In genomic region chr1:86335906-86336305, GRCh38 we compare ENCODE assay signal across 23 cellular contexts.
"Had no signal": no experiment of that assay in that cellular context is flagged by ENCODE, and none has a peak within 500 bp of the region (broad histone marks: within the 10 kb centered on the region; RNA-seq: fewer than 3 reads in every experiment).

No MANE protein-coding gene starts in this region.

- H3K27ac ChIP-seq: SJSA1, SK-N-MC had no signal

- H3K4me3 ChIP-seq: MG63, SJSA1, SK-N-MC had no signal

- H3K9me3 ChIP-seq: MG63, SJSA1 had no signal

- H3K36me3 ChIP-seq: MG63, SJSA1 had no signal

- H3K4me1 ChIP-seq: SJSA1 had no signal

- H3K27me3 ChIP-seq: MG63, SJSA1 had no signal

- DNase-seq: IMR-90, Karpas-422, KG1, MG63, NCI-H1092, NCI-H1105 treated with DMSO at 0.1 percent for 48 hours, NCI-H1417 treated with DMSO at 0.1 percent for 48 hours, NCI-H146, NCI-H1694 treated with DMSO at 0.1 percent for 48 hours, NCI-H1930, NCI-H2081 treated with DMSO at 0.1 percent for 48 hours, NCI-H2171, NCI-H226, NCI-H446, NCI-H510A, NCI-H524 treated with DMSO at 0.1 percent for 48 hours, NCI-H69, NCI-H774, Right ventricle myocardium superior, RPMI8226, SIG-M5 had no signal
